Comparison of ENCODE assay signal across 1 cellular context in the genomic region with DNA sequence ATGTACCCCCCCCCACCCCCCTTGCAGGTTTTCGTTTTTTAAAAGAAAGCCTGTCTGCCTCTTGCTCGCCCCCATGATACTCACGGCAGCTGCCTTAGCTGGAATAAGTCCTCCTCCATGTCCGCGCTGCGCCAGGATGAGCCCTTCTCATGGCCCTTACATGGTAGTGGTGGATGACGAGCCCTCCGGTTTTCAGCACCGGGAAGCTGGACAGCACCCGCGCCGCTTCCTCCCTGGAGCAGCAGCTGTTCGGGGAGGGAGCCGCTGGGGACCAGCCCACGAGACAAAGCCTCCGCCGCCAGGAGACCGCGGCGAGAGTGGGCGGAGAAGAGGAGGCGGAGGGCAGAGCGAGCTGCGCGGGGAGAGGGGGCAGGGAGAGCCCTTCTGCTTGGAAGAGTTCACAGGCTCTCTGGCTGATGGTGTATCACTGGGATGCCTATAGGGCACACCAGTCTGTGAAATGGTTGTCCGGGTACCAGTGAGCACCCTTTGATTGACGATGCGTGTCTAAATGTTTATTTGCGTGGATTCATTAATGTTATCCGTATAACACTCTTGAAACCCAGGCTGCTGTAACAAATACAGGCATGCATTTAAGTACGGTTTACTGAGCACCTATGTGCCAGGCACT.
TF ChIP-seq lines count a peak whose summit lies in the region.

A gene with protein sequence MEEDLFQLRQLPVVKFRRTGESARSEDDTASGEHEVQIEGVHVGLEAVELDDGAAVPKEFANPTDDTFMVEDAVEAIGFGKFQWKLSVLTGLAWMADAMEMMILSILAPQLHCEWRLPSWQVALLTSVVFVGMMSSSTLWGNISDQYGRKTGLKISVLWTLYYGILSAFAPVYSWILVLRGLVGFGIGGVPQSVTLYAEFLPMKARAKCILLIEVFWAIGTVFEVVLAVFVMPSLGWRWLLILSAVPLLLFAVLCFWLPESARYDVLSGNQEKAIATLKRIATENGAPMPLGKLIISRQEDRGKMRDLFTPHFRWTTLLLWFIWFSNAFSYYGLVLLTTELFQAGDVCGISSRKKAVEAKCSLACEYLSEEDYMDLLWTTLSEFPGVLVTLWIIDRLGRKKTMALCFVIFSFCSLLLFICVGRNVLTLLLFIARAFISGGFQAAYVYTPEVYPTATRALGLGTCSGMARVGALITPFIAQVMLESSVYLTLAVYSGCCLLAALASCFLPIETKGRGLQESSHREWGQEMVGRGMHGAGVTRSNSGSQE (minus strand): TSS at position 319 of the 631 bp plus-strand sequence. CDS start 200 bp downstream, at position 119.

TF ChIP-seq in HepG2, 621 proteins besides CTCF, POLR2A, EP300 and RAD21 (continued from another document and continues in another):
- TF ChIP-seq RAD51 (IDR thresholded peaks at IDR 0.05; ENCODE audit: borderline replicate concordance) (no peak), NCOR1 (IDR thresholded peaks at IDR 0.05; ENCODE audit: borderline replicate concordance, low read length) (no peak), MTA3 (CRISPR knock-in tag; IDR thresholded peaks at IDR 0.05) (no peak), ZFY (CRISPR knock-in tag; IDR thresholded peaks at IDR 0.05) (no peak), ZNF780A (CRISPR knock-in tag; IDR thresholded peaks at IDR 0.05) (peak; percentile 89; the same call in 1 of the 2 replicates), ZNF207 (IDR thresholded peaks at IDR 0.05; ENCODE audit: borderline replicate concordance) (no peak), SNRNP70 (IDR thresholded peaks at IDR 0.05; ENCODE audit: low read depth, low read length) (no peak), GATAD1 (CRISPR knock-in tag; IDR thresholded peaks at IDR 0.05) (peak; percentile 69), SMARCE1 (IDR thresholded peaks at IDR 0.05; ENCODE audit: borderline replicate concordance) (no peak), ZNF83 (CRISPR knock-in tag; IDR thresholded peaks at IDR 0.05; ENCODE audit: borderline replicate concordance) (peak; percentile 67; the same call in 1 of the 2 replicates), TCF7L2 (IDR thresholded peaks at IDR 0.05; ENCODE audit: low read depth, low read length) (no peak), PHF20 (CRISPR knock-in tag; IDR thresholded peaks at IDR 0.05) (peak; percentile 44; the same call in 1 of the 2 replicates), ZNF850 (CRISPR knock-in tag; conservative IDR thresholded peaks at IDR 0.05) (no peak), SMAD9 (CRISPR knock-in tag; IDR thresholded peaks at IDR 0.05) (no peak), KMT2B (CRISPR knock-in tag; IDR thresholded peaks at IDR 0.05) (peak; percentile 83), ZNF446 (CRISPR knock-in tag; IDR thresholded peaks at IDR 0.05) (peak; percentile 88; the same call in 1 of the 2 replicates), ATF5 (CRISPR knock-in tag; IDR thresholded peaks at IDR 0.05; ENCODE audit: low read depth) (no peak), ZNF484 (CRISPR knock-in tag; IDR thresholded peaks at IDR 0.05; ENCODE audit: borderline replicate concordance, low read depth) (peak; percentile 66; the same call in 1 of the 2 replicates), ZNF709 (CRISPR knock-in tag; IDR thresholded peaks at IDR 0.05) (peak; percentile 85), E2F1 (CRISPR knock-in tag; IDR thresholded peaks at IDR 0.05) (0 out of 2 replicates have a peak, but pooled peaks have one; percentile 42), ZNF577 (CRISPR knock-in tag; IDR thresholded peaks at IDR 0.05; ENCODE audit: borderline replicate concordance, low read depth) (no peak), SMAD3 (CRISPR knock-in tag; IDR thresholded peaks at IDR 0.05) (peak; percentile 92; the same call in 1 of the 2 replicates), ZNF724P (CRISPR knock-in tag; IDR thresholded peaks at IDR 0.05; ENCODE audit: borderline replicate concordance) (no peak), JDP2 (CRISPR knock-in tag; IDR thresholded peaks at IDR 0.05; ENCODE audit: borderline replicate concordance) (peak; percentile 56; the same call in 1 of the 2 replicates), ELK4 (CRISPR knock-in tag; IDR thresholded peaks at IDR 0.05; ENCODE audit: borderline replicate concordance) (no peak), ISL2 (CRISPR knock-in tag; IDR thresholded peaks at IDR 0.05) (peak; percentile 72), ZNF264 (CRISPR knock-in tag; IDR thresholded peaks at IDR 0.05) (peak; percentile 68; the same call in 1 of the 2 replicates), ZNF749 (CRISPR knock-in tag; IDR thresholded peaks at IDR 0.05; ENCODE audit: borderline replicate concordance) (peak; percentile 94), PAF1 (CRISPR knock-in tag; IDR thresholded peaks at IDR 0.05) (no peak), ZNF615 (CRISPR knock-in tag; IDR thresholded peaks at IDR 0.05; ENCODE audit: borderline replicate concordance) (peak; percentile 83; the same call in 1 of the 2 replicates), ZMAT3 (CRISPR knock-in tag; conservative IDR thresholded peaks at IDR 0.05) (peak; percentile 95), ELF4 (CRISPR knock-in tag; IDR thresholded peaks at IDR 0.05; ENCODE audit: borderline replicate concordance) (no peak), ZNF614 (CRISPR knock-in tag; IDR thresholded peaks at IDR 0.05; ENCODE audit: borderline replicate concordance) (peak; percentile 61; the same call in 1 of the 2 replicates), CENPBD1 (CRISPR knock-in tag; IDR thresholded peaks at IDR 0.05; ENCODE audit: borderline replicate concordance, low read depth) (no peak), HOXA3 (CRISPR knock-in tag; IDR thresholded peaks at IDR 0.05) (peak; percentile 78), AGO2 (optimal IDR thresholded peaks at IDR 0.05; ENCODE audit: low read depth, low read length) (no peak), ZNF317 (CRISPR knock-in tag; IDR thresholded peaks at IDR 0.05) (no peak), HNRNPH1 (optimal IDR thresholded peaks at IDR 0.05; ENCODE audit: low read depth, low read length) (no peak), ZNF879 (CRISPR knock-in tag; IDR thresholded peaks at IDR 0.05) (0 out of 2 replicates have a peak, but pooled peaks have one; percentile 80), PPARG (CRISPR knock-in tag; conservative IDR thresholded peaks at IDR 0.05) (peak; percentile 68), ARHGAP35 (CRISPR knock-in tag; IDR thresholded peaks at IDR 0.05; ENCODE audit: borderline replicate concordance) (no peak; the same call in 1 of the 2 replicates), ZFP37 (CRISPR knock-in tag; IDR thresholded peaks at IDR 0.05; ENCODE audit: borderline replicate concordance) (peak; percentile 97), NFE2 (CRISPR knock-in tag; IDR thresholded peaks at IDR 0.05) (no peak), ZSCAN20 (CRISPR knock-in tag; IDR thresholded peaks at IDR 0.05; ENCODE audit: borderline replicate concordance) (peak; percentile 87), SKI (IDR thresholded peaks at IDR 0.05; ENCODE audit: partially characterized antibody) (peak; percentile 31), ZNF367 (CRISPR knock-in tag; IDR thresholded peaks at IDR 0.05; ENCODE audit: borderline replicate concordance) (peak; percentile 86; the same call in 1 of the 2 replicates), ZFP82 (CRISPR knock-in tag; IDR thresholded peaks at IDR 0.05; ENCODE audit: borderline replicate concordance) (peak; percentile 58; the same call in 1 of the 2 replicates), MTA1 (CRISPR knock-in tag; IDR thresholded peaks at IDR 0.05; ENCODE audit: borderline replicate concordance) (peak; percentile 50; the same call in 1 of the 2 replicates), KDM2A (CRISPR knock-in tag; IDR thresholded peaks at IDR 0.05; ENCODE audit: borderline replicate concordance, low read depth) (peak; percentile 89), ZNF782 (CRISPR knock-in tag; IDR thresholded peaks at IDR 0.05; ENCODE audit: borderline replicate concordance) (peak; percentile 94), HMGA1 (CRISPR knock-in tag; conservative IDR thresholded peaks at IDR 0.05) (no peak), ZNF557 (CRISPR knock-in tag; IDR thresholded peaks at IDR 0.05) (peak; percentile 93), HMG20A (CRISPR knock-in tag; IDR thresholded peaks at IDR 0.05; ENCODE audit: borderline replicate concordance) (no peak), TBX2 (CRISPR knock-in tag; IDR thresholded peaks at IDR 0.05; ENCODE audit: borderline replicate concordance) (peak; percentile 32; the same call in 1 of the 2 replicates), MEF2D (CRISPR knock-in tag; IDR thresholded peaks at IDR 0.05) (peak; percentile 52; the same call in 1 of the 2 replicates), HMG20B (CRISPR knock-in tag; conservative IDR thresholded peaks at IDR 0.05) (peak; percentile 72; the same call in 1 of the 2 replicates), ZNF501 (CRISPR knock-in tag; IDR thresholded peaks at IDR 0.05) (0 out of 2 replicates have a peak, but pooled peaks have one; percentile 54), HDAC2 (CRISPR knock-in tag; IDR thresholded peaks at IDR 0.05) (peak; percentile 92)
- TF ChIP-seq, protein P1, sequence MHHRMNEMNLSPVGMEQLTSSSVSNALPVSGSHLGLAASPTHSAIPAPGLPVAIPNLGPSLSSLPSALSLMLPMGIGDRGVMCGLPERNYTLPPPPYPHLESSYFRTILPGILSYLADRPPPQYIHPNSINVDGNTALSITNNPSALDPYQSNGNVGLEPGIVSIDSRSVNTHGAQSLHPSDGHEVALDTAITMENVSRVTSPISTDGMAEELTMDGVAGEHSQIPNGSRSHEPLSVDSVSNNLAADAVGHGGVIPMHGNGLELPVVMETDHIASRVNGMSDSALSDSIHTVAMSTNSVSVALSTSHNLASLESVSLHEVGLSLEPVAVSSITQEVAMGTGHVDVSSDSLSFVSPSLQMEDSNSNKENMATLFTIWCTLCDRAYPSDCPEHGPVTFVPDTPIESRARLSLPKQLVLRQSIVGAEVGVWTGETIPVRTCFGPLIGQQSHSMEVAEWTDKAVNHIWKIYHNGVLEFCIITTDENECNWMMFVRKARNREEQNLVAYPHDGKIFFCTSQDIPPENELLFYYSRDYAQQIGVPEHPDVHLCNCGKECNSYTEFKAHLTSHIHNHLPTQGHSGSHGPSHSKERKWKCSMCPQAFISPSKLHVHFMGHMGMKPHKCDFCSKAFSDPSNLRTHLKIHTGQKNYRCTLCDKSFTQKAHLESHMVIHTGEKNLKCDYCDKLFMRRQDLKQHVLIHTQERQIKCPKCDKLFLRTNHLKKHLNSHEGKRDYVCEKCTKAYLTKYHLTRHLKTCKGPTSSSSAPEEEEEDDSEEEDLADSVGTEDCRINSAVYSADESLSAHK (CRISPR knock-in tag; IDR thresholded peaks at IDR 0.05; ENCODE audit: borderline replicate concordance) = no peak; the same call in 1 of the 2 replicates
- TF ChIP-seq, protein P2, sequence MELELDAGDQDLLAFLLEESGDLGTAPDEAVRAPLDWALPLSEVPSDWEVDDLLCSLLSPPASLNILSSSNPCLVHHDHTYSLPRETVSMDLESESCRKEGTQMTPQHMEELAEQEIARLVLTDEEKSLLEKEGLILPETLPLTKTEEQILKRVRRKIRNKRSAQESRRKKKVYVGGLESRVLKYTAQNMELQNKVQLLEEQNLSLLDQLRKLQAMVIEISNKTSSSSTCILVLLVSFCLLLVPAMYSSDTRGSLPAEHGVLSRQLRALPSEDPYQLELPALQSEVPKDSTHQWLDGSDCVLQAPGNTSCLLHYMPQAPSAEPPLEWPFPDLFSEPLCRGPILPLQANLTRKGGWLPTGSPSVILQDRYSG (CRISPR knock-in tag; IDR thresholded peaks at IDR 0.05) = peak; percentile 64; the same call in 1 of the 2 replicates
- TF ChIP-seq, protein P3, sequence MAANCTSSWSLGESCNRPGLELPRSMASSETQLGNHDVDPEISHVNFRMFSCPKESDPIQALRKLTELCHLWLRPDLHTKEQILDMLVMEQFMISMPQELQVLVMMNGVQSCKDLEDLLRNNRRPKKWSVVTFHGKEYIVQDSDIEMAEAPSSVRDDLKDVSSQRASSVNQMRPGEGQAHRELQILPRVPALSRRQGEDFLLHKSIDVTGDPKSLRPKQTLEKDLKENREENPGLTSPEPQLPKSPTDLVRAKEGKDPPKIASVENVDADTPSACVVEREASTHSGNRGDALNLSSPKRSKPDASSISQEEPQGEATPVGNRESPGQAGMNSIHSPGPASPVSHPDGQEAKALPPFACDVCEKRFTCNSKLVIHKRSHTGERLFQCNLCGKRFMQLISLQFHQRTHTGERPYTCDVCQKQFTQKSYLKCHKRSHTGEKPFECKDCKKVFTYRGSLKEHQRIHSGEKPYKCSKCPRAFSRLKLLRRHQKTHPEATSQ (CRISPR knock-in tag; IDR thresholded peaks at IDR 0.05; ENCODE audit: borderline replicate concordance) = peak; percentile 73; the same call in 1 of the 2 replicates
